ENCODE assay signal across 22 cellular contexts in genomic region chr11:61512435-61512834, GRCh38. TPM values are rescaled to one million over a fixed set of nuclear protein-coding genes. Genes with fewer than 3 reads are reported as not detected.
DNase-seq lines count a peak whose midpoint lies in the region; ATAC-seq and TF ChIP-seq lines count a peak whose summit lies in the region.
"Had no signal": no experiment of that assay in that cellular context is flagged by ENCODE, and none has a peak within 500 bp of the region (broad histone marks: within the 10 kb centered on the region; RNA-seq: fewer than 3 reads in every experiment).

No MANE protein-coding gene starts in this region.

- peaks cover 0 to 6% of the 10 kb centered on the region in 2 donors for H3K36me3 Mint-ChIP-seq in activated naive CD4-positive, alpha-beta T cell treated with anti-CD3 and anti-CD28 coated beads, Interleukin-2, amount 50 U/mL, for 72 hours
- H3K36me3 Mint-ChIP-seq: mesothelial cell of epicardium had no signal

- DNase-seq in Right ventricle myocardium inferior (ENCODE audit: missing footprints) (peak; percentile 49), cardiac septum (ENCODE audit: low spot score) (no peak), NCI-H345 treated with DMSO at 0.1 percent for 48 hours (lab: John Stamatoyannopoulos, UW; ENCODE audit: unreplicated experiment) (peak; percentile 82), tibial artery (no peak)
- DNase-seq in activated CD8-positive, alpha-beta memory T cell treated with anti-CD3 and anti-CD28 coated beads for 24 hours = no peak
- DNase-seq in activated naive CD4-positive, alpha-beta T cell treated with anti-CD3 and anti-CD28 coated beads, Interleukin-2, amount 50 U/mL, for 72 hours (ENCODE audit: low spot score in 2 of 2) = no peak
- DNase-seq: activated naive CD4-positive, alpha-beta T cell treated with Interleukin-2 at 50 U/mL for 16 hours; cortex of kidney; foreskin keratinocyte; GM23248; left cardiac atrium; NCI-H446; OCI-M1; SIG-M5 had no signal

- no peaks in the 10 kb centered on the region for H3K9me3 Mint-ChIP-seq in activated naive CD4-positive, alpha-beta T cell treated with anti-CD3 and anti-CD28 coated beads, Interleukin-2, amount 50 U/mL, for 72 hours
- H3K9me3 Mint-ChIP-seq: mesothelial cell of epicardium had no signal

- peaks cover 0 to 24% of the 10 kb centered on the region in 2 donors for H3K27me3 ChIP-seq in tibial artery

- H3K4me3 ChIP-seq in tibial artery = no peak overlapping the region
- H3K4me3 ChIP-seq: A549, GM23248, tibial nerve had no signal

- H3K36me3 ChIP-seq in tibial artery = no peaks in the 10 kb centered on the region
- H3K36me3 ChIP-seq: tibial nerve had no signal

- no peaks in the 10 kb centered on the region for H3K9me3 ChIP-seq in tibial artery
- H3K9me3 ChIP-seq: A549, tibial nerve had no signal

- TF ChIP-seq CTCF in tibial artery (IDR thresholded peaks at IDR 0.05) = no peak

- H3K27ac ChIP-seq in cingulate gyrus (ENCODE audit: low read depth, low read length) (peak overlapping the region; percentile 74), tibial artery (peak overlapping the region; percentile 92 to 95)
- H3K27ac ChIP-seq: A549, C4-2B, foreskin keratinocyte, GM23248 had no signal

- peaks cover 0 to 69% (median 56%) of the 10 kb centered on the region in 4 donors for H3K4me1 ChIP-seq in tibial artery
- H3K4me1 ChIP-seq: foreskin keratinocyte had no signal

- intact Hi-C loops in Right ventricle myocardium inferior (cut with DNase I) (no loop called here), cardiac septum (cut with DNase I) (no loop called here), tibial artery (cut with DNase I; ENCODE audit: low total_unique reads) (no loop called here)

- H3K27ac Mint-ChIP-seq in activated naive CD4-positive, alpha-beta T cell treated with anti-CD3 and anti-CD28 coated beads, Interleukin-2, amount 50 U/mL, for 72 hours = no peak overlapping the region
- H3K27ac Mint-ChIP-seq: mesothelial cell of epicardium had no signal

- ATAC-seq in Right ventricle myocardium inferior = no peak
- no peak for ATAC-seq in activated naive CD4-positive, alpha-beta T cell treated with anti-CD3 and anti-CD28 coated beads, Interleukin-2, amount 50 U/mL, for 72 hours
- ATAC-seq in HG02571 (IDR thresholded peaks at IDR 0.05; ENCODE audit: unreplicated experiment) = no peak
- ATAC-seq: A549, foreskin keratinocyte, left cardiac atrium had no signal

RNA-seq across cellular contexts. Expression of gene LRRC10B, which starts 3.9 kb away (rescaled TPM):
- total RNA-seq in Right ventricle myocardium inferior (0.60 TPM), cardiac septum (0.65 TPM)
- total RNA-seq in activated naive CD4-positive, alpha-beta T cell treated with anti-CD3 and anti-CD28 coated beads, Interleukin-2, amount 50 U/mL, for 72 hours = not detected
- total RNA-seq: foreskin keratinocyte; pulmonary artery endothelial cell; T-helper 1 cell treated with Interleukin-12 subunit alpha and Interleukin-12 subunit beta and Interleukin-4 antibody, amounts not matched to agents 30 ng/mL and 1 ng/mL, for 36 hours had no signal

Comparison
In these comparisons a context has a peak if more than half of its experiments do, and no peak if none do; other contexts are left out.
1. DNase-seq: peak in Right ventricle myocardium inferior (single experiment) and NCI-H345 treated with DMSO at 0.1 percent for 48 hours (single experiment); none in cardiac septum (single experiment), tibial artery (0 of 2), activated CD8-positive, alpha-beta memory T cell treated with anti-CD3 and anti-CD28 coated beads for 24 hours (single experiment) and activated naive CD4-positive, alpha-beta T cell treated with anti-CD3 and anti-CD28 coated beads, Interleukin-2, amount 50 U/mL, for 72 hours (0 of 2).